Comparison of ENCODE assay signal across 8 cellular contexts in the genomic region with DNA sequence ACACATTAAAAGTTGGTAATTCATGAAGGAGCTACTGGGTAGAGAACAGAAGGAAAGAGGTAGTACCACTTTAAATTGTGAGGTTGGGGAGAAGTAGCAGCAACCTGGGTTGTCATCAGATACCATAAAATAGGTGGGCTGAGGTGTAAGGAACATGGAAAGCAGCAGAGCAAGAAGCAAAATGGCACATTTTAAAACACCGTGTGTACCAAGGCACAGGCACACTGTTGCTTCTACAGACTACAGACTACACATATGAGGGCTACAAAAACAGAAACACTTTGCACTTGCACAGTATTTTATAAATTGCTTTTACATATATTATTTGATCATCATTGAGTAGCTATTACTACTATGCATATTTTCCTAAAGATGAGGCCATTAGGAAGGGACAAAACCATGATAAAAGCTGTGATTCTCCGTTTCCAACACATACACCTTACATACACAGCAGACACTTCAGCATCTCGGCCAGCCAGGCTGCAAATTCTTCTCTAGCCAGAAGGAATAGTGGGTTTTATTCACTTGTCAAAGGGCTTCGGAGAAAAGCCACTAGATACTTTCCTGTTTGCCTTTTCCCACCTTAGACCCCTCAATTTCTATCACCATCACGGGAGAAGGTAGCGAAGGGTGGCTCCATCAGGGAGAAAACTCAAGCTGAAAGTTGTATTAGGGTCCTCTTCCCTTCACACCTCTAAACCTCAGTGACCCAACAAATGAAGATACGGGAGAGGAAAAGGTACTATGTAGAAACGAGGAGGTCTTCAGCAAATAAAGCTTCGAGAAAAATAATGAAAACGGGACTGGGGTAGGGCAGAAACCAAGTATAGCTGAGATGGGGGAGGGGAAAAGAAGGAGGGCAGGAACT. TPM values are rescaled to one million over a fixed set of nuclear protein-coding genes. Genes with fewer than 3 reads are reported as not detected.
A peak's percentile ranks its signal among the peaks of the same experiment; 100 is the strongest.
DNase-seq lines count a peak whose midpoint lies in the region; ATAC-seq, FAIRE-seq and TF ChIP-seq lines count a peak whose summit lies in the region.

No MANE protein-coding gene starts in this region.

- no peaks in the 10 kb centered on the region for H3K9me3 Mint-ChIP-seq in type B pancreatic cell

- H2AFZ ChIP-seq in HepG2 (ENCODE audit: low read length) = no peak overlapping the region

- TF ChIP-seq POLR2A in adrenal gland (IDR thresholded peaks at IDR 0.05) (no peak), HepG2 (IDR thresholded peaks at IDR 0.05; ENCODE audit: insufficient read depth in 1 of 2, low read depth in 2 of 2, low read length in 2 of 2) (no peak)

- CTCF ChIA-PET in HepG2 (lab: Yijun Ruan, JAX; ENCODE audit: low intra/inter-chr PET ratio, low total read pairs) = no interaction called here

- H3K27me3 Mint-ChIP-seq in type B pancreatic cell = peaks cover under 1% of the 10 kb centered on the region

- H3K27ac ChIP-seq in BLaER1 (peak overlapping the region; percentile 98), adrenal gland (peak overlapping the region in 4 of 5 donors; percentile 85 to 96 (median 96)), HepG2 (ENCODE audit: extremely low read length, insufficient read depth, low read length) (peak overlapping the region; percentile 96)

- WGBS in adrenal gland, 4 donors = 9 to 11% (median 10%) methylated on average over 10 of the region's 10 CpGs
- 13% methylated on average over 10 of the region's 10 CpGs for WGBS in HepG2 (ENCODE audit: low lambda C conversion rate)

- H3K27me3 ChIP-seq in BLaER1 (no peaks in the 10 kb centered on the region), adrenal gland (no peaks in the 10 kb centered on the region), HepG2 (ENCODE audit: control insufficient read depth in 1 of 2, insufficient read depth in 2 of 2, low read length in 2 of 2) (no peaks in the 10 kb centered on the region; a peak in 1 of 5 replicates)

- peaks cover 30% of the 10 kb centered on the region for H3K4me1 Mint-ChIP-seq in type B pancreatic cell (ENCODE audit: unreplicated experiment)

- H3K36me3 ChIP-seq in BLaER1 (peaks cover 34% of the 10 kb centered on the region), adrenal gland (replicated peaks in 1 of 2) (no peaks in the 10 kb centered on the region), HepG2 (replicated peaks in 1 of 2; ENCODE audit: control insufficient read depth in 1 of 2, insufficient read depth in 2 of 2, low read length in 2 of 2) (peaks cover 0 to 5% of the 10 kb centered on the region in 2 experiments; a peak in 3 of 5 replicates)

- POLR2A ChIA-PET in HepG2 (lab: Yijun Ruan, JAX) = interaction anchor here (0.5 to 10.5 kb wide), 7 partner anchors 9 to 206 kb away, joined by 3 to 108 read pairs (median 4); partner anchors contain the start of genes DNAJC14, ORMDL2, RAB5B and RDH5

- TSS peak; percentile 64 for BruUV-seq in HepG2 (replicated peaks; lab: Mats Ljungman, UMichigan)

- H3K27ac Mint-ChIP-seq in type B pancreatic cell = peak overlapping the region; percentile 100

- DNase-seq in adrenal gland (no peak), HepG2 (ENCODE audit: low spot score) (no peak), type B pancreatic cell (ENCODE audit: extremely low spot score, unreplicated experiment) (no peak), COLO829 (ENCODE audit: low spot score) (no peak)
- DNase-seq in stimulated activated CD4-positive, alpha-beta T cell treated with anti-CD3 and anti-CD28 coated beads, Interleukin-2, amount 100 ng/mL, for 24 hours = no peak

- peaks cover 11% of the 10 kb centered on the region for H3K36me3 Mint-ChIP-seq in type B pancreatic cell

- H3K4me1 ChIP-seq in BLaER1 = peaks cover 59% of the 10 kb centered on the region
- peaks cover 20 to 63% of the 10 kb centered on the region in 2 donors for H3K4me1 ChIP-seq in adrenal gland (replicated peaks in 1 of 2)
- H3K4me1 ChIP-seq in HepG2 (ENCODE audit: insufficient read depth, low read length) = peaks cover 57% of the 10 kb centered on the region

- intact Hi-C loops in adrenal gland (cut with DNase I) (no loop called here), HepG2 (cut with micrococcal nuclease; ENCODE audit: unreplicated experiment) (no loop called here)

- H3K4me2 ChIP-seq in BLaER1 (peak overlapping the region; percentile 95), HepG2 (ENCODE audit: low read depth, low read length) (peak overlapping the region; percentile 67)

- H3K4me3 Mint-ChIP-seq in type B pancreatic cell = peak overlapping the region; percentile 94

- in situ Hi-C loops in HepG2 (cut with HindIII; ENCODE audit: extremely low pct_ligation_motif_present, low pct_unique_long_range_greater_than_20kb) = loop anchor here (5.0 kb wide), 1 partner anchor 94 kb away; no protein-coding TSS in a partner anchor

- FAIRE-seq in HepG2 (lab: Jason Lieb, UNC) = no peak

- H3K4me3 ChIP-seq in BLaER1 (peak overlapping the region; percentile 96), adrenal gland (peak overlapping the region; percentile 82 to 98 (median 92)), HepG2 (replicated peaks in 1 of 3; ENCODE audit: insufficient read depth in 1 of 3, low read depth in 2 of 3, low read length in 3 of 3) (peak overlapping the region; percentile 72 to 90 (median 89))

- no peak for TF ChIP-seq RAD21 in HepG2 (CRISPR knock-in tag; IDR thresholded peaks at IDR 0.05)

- H3K9ac ChIP-seq in BLaER1 (peak overlapping the region; percentile 98), HepG2 (ENCODE audit: insufficient read depth, low read depth, low read length) (peak overlapping the region; percentile 96)

- peaks cover 61% of the 10 kb centered on the region for H3K79me2 ChIP-seq in HepG2 (ENCODE audit: insufficient read depth, low read length)

- peak; percentile 0 for ATAC-seq in HG02981 (IDR thresholded peaks at IDR 0.05; ENCODE audit: unreplicated experiment)
- ATAC-seq in HepG2 = no peak
- no peak for ATAC-seq in GM19351 (IDR thresholded peaks at IDR 0.05; ENCODE audit: unreplicated experiment)

- H3K9me3 ChIP-seq in BLaER1 (no peaks in the 10 kb centered on the region), adrenal gland (replicated peaks in 1 of 3) (no peaks in the 10 kb centered on the region), HepG2 (ENCODE audit: low read length) (no peaks in the 10 kb centered on the region)

- H4K20me1 ChIP-seq in BLaER1 (0 out of 2 replicates have a peak, but pooled peaks cover 7% of the 10 kb centered on the region), HepG2 (ENCODE audit: insufficient read depth, low read length) (peaks cover 15% of the 10 kb centered on the region)

- TF ChIP-seq CTCF in adrenal gland (IDR thresholded peaks at IDR 0.05) (no peak), HepG2 (CRISPR knock-in tag; IDR thresholded peaks at IDR 0.05) (no peak), type B pancreatic cell (conservative IDR thresholded peaks at IDR 0.05) (no peak)

- no peak for TF ChIP-seq EP300 in HepG2 (IDR thresholded peaks at IDR 0.05; ENCODE audit: low read depth in 2 of 2, low read length in 2 of 2)
- no peak for TF ChIP-seq EP300 in HepG2 (CRISPR knock-in tag; IDR thresholded peaks at IDR 0.05; ENCODE audit: borderline replicate concordance)

RNA-seq across cellular contexts. Expression of gene PYM1, which starts 1.6 kb away (rescaled TPM):
- total RNA-seq in adrenal gland (10 to 100 TPM; 32.1 to 49.5 (median 37.7) TPM), HepG2 (2016; rRNA removed; fragmentation: Illumina TruSeq; extraction: Trizol) (51.8 and 57.9 TPM in 2 replicates), type B pancreatic cell (ENCODE audit: low replicate concordance) (28.0 and 33.7 TPM in 2 replicates)
- polyA plus RNA-seq in adrenal gland (10 to 100 TPM; 48.3 to 59.1 (median 49.0) TPM), HepG2 (2011; rRNA removed) (40.7 and 44.0 TPM in 2 replicates)
- total RNA-seq in HepG2 (2016; cell fraction: cytosol; rRNA removed; fragmentation: Illumina TruSeq; extraction: Trizol; ENCODE audit: low read depth) = 37.7 and 39.0 TPM in 2 replicates
- total RNA-seq in HepG2 (2016; cell fraction: insoluble cytoplasmic fraction; rRNA removed; fragmentation: Illumina TruSeq; extraction: Trizol) = 54.4 and 54.6 TPM in 2 replicates
- total RNA-seq in HepG2 (2016; cell fraction: membrane; rRNA removed; fragmentation: Illumina TruSeq; extraction: Trizol) = 48.6 and 50.1 TPM in 2 replicates
- 23.2 and 28.5 TPM in 2 replicates for total RNA-seq in HepG2 (2016; cell fraction: nucleus; rRNA removed; fragmentation: Illumina TruSeq; extraction: Trizol)
- polyA plus RNA-seq in HepG2 (2011; cell fraction: cytosol; rRNA removed) = 44.1 and 48.8 TPM in 2 replicates
- polyA plus RNA-seq in HepG2 (2011; cell fraction: nucleus; rRNA removed) = 12.7 and 14.0 TPM in 2 replicates
- polyA plus RNA-seq in HepG2 (2012) = 24.5 and 31.8 TPM in 2 replicates
- 49.2 and 58.9 TPM in 2 replicates for polyA plus RNA-seq in HepG2 (2016; cell fraction: cytosol; fragmentation: Illumina TruSeq; extraction: Trizol; ENCODE audit: low read depth)
- polyA plus RNA-seq in HepG2 (2016; cell fraction: insoluble cytoplasmic fraction; fragmentation: Illumina TruSeq; extraction: Trizol; ENCODE audit: low read depth) = 68.4 and 73.8 TPM in 2 replicates
- polyA plus RNA-seq in HepG2 (2016; cell fraction: membrane; fragmentation: Illumina TruSeq; extraction: Trizol; ENCODE audit: low read depth) = 60.2 and 64.4 TPM in 2 replicates
- 42.0 and 47.6 TPM in 2 replicates for polyA plus RNA-seq in HepG2 (2016; cell fraction: nucleus; fragmentation: Illumina TruSeq; extraction: Trizol; ENCODE audit: insufficient read depth, low read depth)
- 21.7 and 25.5 TPM in 2 replicates for polyA minus RNA-seq in HepG2 (2011; rRNA and poly(A)+ RNA removed; ENCODE audit: low replicate concordance)
- 18.1 and 21.4 TPM in 2 replicates for polyA minus RNA-seq in HepG2 (2011; cell fraction: cytosol; rRNA and poly(A)+ RNA removed)
- polyA minus RNA-seq in HepG2 (2011; cell fraction: nucleus; rRNA and poly(A)+ RNA removed) = 22.1 and 30.7 TPM in 2 replicates

RNA-seq across cellular contexts. Expression of gene DGKA, which starts 4.9 kb away (rescaled TPM):
- 100 to 1,000 TPM in 1 of 8 donors, 10 to 100 TPM in 7; 16.0 to 116 (median 31.7) TPM for total RNA-seq in adrenal gland
- polyA plus RNA-seq in adrenal gland = 10 to 100 TPM; 21.1 to 99.8 (median 66.2) TPM
- 2.4 and 2.7 TPM in 2 replicates for total RNA-seq in HepG2 (2016; rRNA removed; fragmentation: Illumina TruSeq; extraction: Trizol)
- 1.1 and 1.9 TPM in 2 replicates for total RNA-seq in HepG2 (2016; cell fraction: cytosol; rRNA removed; fragmentation: Illumina TruSeq; extraction: Trizol; ENCODE audit: low read depth)
- total RNA-seq in HepG2 (2016; cell fraction: insoluble cytoplasmic fraction; rRNA removed; fragmentation: Illumina TruSeq; extraction: Trizol) = 2.7 and 2.9 TPM in 2 replicates
- total RNA-seq in HepG2 (2016; cell fraction: membrane; rRNA removed; fragmentation: Illumina TruSeq; extraction: Trizol) = 1.3 and 2.1 TPM in 2 replicates
- 3.6 and 4.1 TPM in 2 replicates for total RNA-seq in HepG2 (2016; cell fraction: nucleus; rRNA removed; fragmentation: Illumina TruSeq; extraction: Trizol)
- polyA plus RNA-seq in HepG2 (2011; rRNA removed) = 5.4 and 7.6 TPM in 2 replicates
- 4.6 and 23.7 TPM in 2 replicates for polyA plus RNA-seq in HepG2 (2011; cell fraction: cytosol; rRNA removed)
- polyA plus RNA-seq in HepG2 (2011; cell fraction: nucleus; rRNA removed) = 43.0 and 71.3 TPM in 2 replicates
- polyA plus RNA-seq in HepG2 (2012) = 8.8 and 12.1 TPM in 2 replicates
- 0.36 and 0.54 TPM in 2 replicates for polyA plus RNA-seq in HepG2 (2016; cell fraction: cytosol; fragmentation: Illumina TruSeq; extraction: Trizol; ENCODE audit: low read depth)
- polyA plus RNA-seq in HepG2 (2016; cell fraction: insoluble cytoplasmic fraction; fragmentation: Illumina TruSeq; extraction: Trizol; ENCODE audit: low read depth) = 3.2 and 5.2 TPM in 2 replicates
- 0.80 and 1.6 TPM in 2 replicates for polyA plus RNA-seq in HepG2 (2016; cell fraction: membrane; fragmentation: Illumina TruSeq; extraction: Trizol; ENCODE audit: low read depth)
- 6.1 and 11.3 TPM in 2 replicates for polyA plus RNA-seq in HepG2 (2016; cell fraction: nucleus; fragmentation: Illumina TruSeq; extraction: Trizol; ENCODE audit: insufficient read depth, low read depth)
- 6.8 and 8.5 TPM in 2 replicates for polyA minus RNA-seq in HepG2 (2011; rRNA and poly(A)+ RNA removed; ENCODE audit: low replicate concordance)
- 3.0 and 5.1 TPM in 2 replicates for polyA minus RNA-seq in HepG2 (2011; cell fraction: cytosol; rRNA and poly(A)+ RNA removed)
- polyA minus RNA-seq in HepG2 (2011; cell fraction: nucleus; rRNA and poly(A)+ RNA removed) = 14.8 and 18.0 TPM in 2 replicates
- total RNA-seq in type B pancreatic cell (ENCODE audit: low replicate concordance) = 28.6 and 46.6 TPM in 2 replicates

RNA-seq across cellular contexts. Expression of gene PMEL, which starts 39.7 kb away (rescaled TPM):
- total RNA-seq in adrenal gland (1 to 10 TPM in 5 of 8 donors, under 1 TPM in 2, not detected in 1; 0.35 to 3.8 (median 1.3) TPM), HepG2 (2016; rRNA removed; fragmentation: Illumina TruSeq; extraction: Trizol) (0.35 and 0.49 TPM in 2 replicates), type B pancreatic cell (ENCODE audit: low replicate concordance) (1.4 and 136 TPM in 2 replicates)
- polyA plus RNA-seq in adrenal gland (1 to 10 TPM in 2 of 3 donors, under 1 TPM in 1; 0.77 to 1.5 (median 1.0) TPM), HepG2 (2011; rRNA removed) (3.3 and 3.4 TPM in 2 replicates)
- total RNA-seq in HepG2 (2016; cell fraction: cytosol; rRNA removed; fragmentation: Illumina TruSeq; extraction: Trizol; ENCODE audit: low read depth) = 0.18 and 0.20 TPM in 2 replicates
- 0.59 and 0.76 TPM in 2 replicates for total RNA-seq in HepG2 (2016; cell fraction: insoluble cytoplasmic fraction; rRNA removed; fragmentation: Illumina TruSeq; extraction: Trizol)
- total RNA-seq in HepG2 (2016; cell fraction: membrane; rRNA removed; fragmentation: Illumina TruSeq; extraction: Trizol) = 0.22 and 0.55 TPM in 2 replicates
- 0.71 and 0.91 TPM in 2 replicates for total RNA-seq in HepG2 (2016; cell fraction: nucleus; rRNA removed; fragmentation: Illumina TruSeq; extraction: Trizol)
- polyA plus RNA-seq in HepG2 (2011; cell fraction: cytosol; rRNA removed) = 1.9 and 3.0 TPM in 2 replicates
- 4.7 and 4.8 TPM in 2 replicates for polyA plus RNA-seq in HepG2 (2011; cell fraction: nucleus; rRNA removed)
- polyA plus RNA-seq in HepG2 (2012) = 1.3 and 1.5 TPM in 2 replicates
- 0.27 TPM in 1 of 2 replicates, not detected in the other for polyA plus RNA-seq in HepG2 (2016; cell fraction: cytosol; fragmentation: Illumina TruSeq; extraction: Trizol; ENCODE audit: low read depth)
- 0.81 TPM in 1 of 2 replicates, not detected in the other for polyA plus RNA-seq in HepG2 (2016; cell fraction: insoluble cytoplasmic fraction; fragmentation: Illumina TruSeq; extraction: Trizol; ENCODE audit: low read depth)
- 0.14 and 0.40 TPM in 2 replicates for polyA plus RNA-seq in HepG2 (2016; cell fraction: membrane; fragmentation: Illumina TruSeq; extraction: Trizol; ENCODE audit: low read depth)
- 1.4 TPM in 2 replicates for polyA plus RNA-seq in HepG2 (2016; cell fraction: nucleus; fragmentation: Illumina TruSeq; extraction: Trizol; ENCODE audit: insufficient read depth, low read depth)
- 1.8 and 3.6 TPM in 2 replicates for polyA minus RNA-seq in HepG2 (2011; rRNA and poly(A)+ RNA removed; ENCODE audit: low replicate concordance)
- polyA minus RNA-seq in HepG2 (2011; cell fraction: cytosol; rRNA and poly(A)+ RNA removed) = 0.62 TPM in 1 of 2 replicates, not detected in the other
- 1.2 and 2.9 TPM in 2 replicates for polyA minus RNA-seq in HepG2 (2011; cell fraction: nucleus; rRNA and poly(A)+ RNA removed)

RNA-seq across cellular contexts. Expression of gene CDK2, which starts 40.5 kb away (rescaled TPM):
- total RNA-seq in adrenal gland (10 to 100 TPM in 7 of 8 donors, 1 to 10 TPM in 1; 6.3 to 22.8 (median 18.4) TPM), HepG2 (2016; rRNA removed; fragmentation: Illumina TruSeq; extraction: Trizol) (47.5 and 52.0 TPM in 2 replicates), type B pancreatic cell (ENCODE audit: low replicate concordance) (52.8 and 82.8 TPM in 2 replicates)
- polyA plus RNA-seq in adrenal gland (10 to 100 TPM in 1 of 3 donors, 1 to 10 TPM in 2; 6.0 to 16.5 (median 9.2) TPM), HepG2 (2011; rRNA removed) (42.0 and 52.6 TPM in 2 replicates)
- total RNA-seq in HepG2 (2016; cell fraction: cytosol; rRNA removed; fragmentation: Illumina TruSeq; extraction: Trizol; ENCODE audit: low read depth) = 8.1 TPM in 2 replicates
- total RNA-seq in HepG2 (2016; cell fraction: insoluble cytoplasmic fraction; rRNA removed; fragmentation: Illumina TruSeq; extraction: Trizol) = 46.4 and 50.0 TPM in 2 replicates
- 17.5 and 18.3 TPM in 2 replicates for total RNA-seq in HepG2 (2016; cell fraction: membrane; rRNA removed; fragmentation: Illumina TruSeq; extraction: Trizol)
- 26.0 and 34.2 TPM in 2 replicates for total RNA-seq in HepG2 (2016; cell fraction: nucleus; rRNA removed; fragmentation: Illumina TruSeq; extraction: Trizol)
- polyA plus RNA-seq in HepG2 (2011; cell fraction: cytosol; rRNA removed) = 16.9 and 23.3 TPM in 2 replicates
- 32.7 and 37.9 TPM in 2 replicates for polyA plus RNA-seq in HepG2 (2011; cell fraction: nucleus; rRNA removed)
- polyA plus RNA-seq in HepG2 (2012) = 19.5 and 20.6 TPM in 2 replicates
- polyA plus RNA-seq in HepG2 (2016; cell fraction: cytosol; fragmentation: Illumina TruSeq; extraction: Trizol; ENCODE audit: low read depth) = 3.1 and 3.6 TPM in 2 replicates
- polyA plus RNA-seq in HepG2 (2016; cell fraction: insoluble cytoplasmic fraction; fragmentation: Illumina TruSeq; extraction: Trizol; ENCODE audit: low read depth) = 60.6 and 64.8 TPM in 2 replicates
- polyA plus RNA-seq in HepG2 (2016; cell fraction: membrane; fragmentation: Illumina TruSeq; extraction: Trizol; ENCODE audit: low read depth) = 8.3 and 9.6 TPM in 2 replicates
- polyA plus RNA-seq in HepG2 (2016; cell fraction: nucleus; fragmentation: Illumina TruSeq; extraction: Trizol; ENCODE audit: insufficient read depth, low read depth) = 51.4 and 59.6 TPM in 2 replicates
- polyA minus RNA-seq in HepG2 (2011; rRNA and poly(A)+ RNA removed; ENCODE audit: low replicate concordance) = 50.1 and 366 TPM in 2 replicates
- 18.1 and 20.2 TPM in 2 replicates for polyA minus RNA-seq in HepG2 (2011; cell fraction: cytosol; rRNA and poly(A)+ RNA removed)
- 11.6 and 12.1 TPM in 2 replicates for polyA minus RNA-seq in HepG2 (2011; cell fraction: nucleus; rRNA and poly(A)+ RNA removed)

RNA-seq across cellular contexts. Expression of gene RAB5B, which starts 47.8 kb away (rescaled TPM):
- total RNA-seq in adrenal gland (100 to 1,000 TPM in 5 of 8 donors, 10 to 100 TPM in 3; 77.6 to 134 (median 112) TPM), HepG2 (2016; rRNA removed; fragmentation: Illumina TruSeq; extraction: Trizol) (26.0 and 33.1 TPM in 2 replicates), type B pancreatic cell (ENCODE audit: low replicate concordance) (105 and 131 TPM in 2 replicates)
- polyA plus RNA-seq in adrenal gland (100 to 1,000 TPM in 1 of 3 donors, 10 to 100 TPM in 2; 34.4 to 137 (median 43.6) TPM), HepG2 (2011; rRNA removed) (68.3 and 70.4 TPM in 2 replicates)
- 8.6 and 11.8 TPM in 2 replicates for total RNA-seq in HepG2 (2016; cell fraction: cytosol; rRNA removed; fragmentation: Illumina TruSeq; extraction: Trizol; ENCODE audit: low read depth)
- 24.6 and 33.6 TPM in 2 replicates for total RNA-seq in HepG2 (2016; cell fraction: insoluble cytoplasmic fraction; rRNA removed; fragmentation: Illumina TruSeq; extraction: Trizol)
- 22.2 and 23.2 TPM in 2 replicates for total RNA-seq in HepG2 (2016; cell fraction: membrane; rRNA removed; fragmentation: Illumina TruSeq; extraction: Trizol)
- 22.8 and 23.5 TPM in 2 replicates for total RNA-seq in HepG2 (2016; cell fraction: nucleus; rRNA removed; fragmentation: Illumina TruSeq; extraction: Trizol)
- polyA plus RNA-seq in HepG2 (2011; cell fraction: cytosol; rRNA removed) = 43.7 and 67.1 TPM in 2 replicates
- polyA plus RNA-seq in HepG2 (2011; cell fraction: nucleus; rRNA removed) = 32.6 and 46.3 TPM in 2 replicates
- 39.1 and 42.4 TPM in 2 replicates for polyA plus RNA-seq in HepG2 (2012)
- polyA plus RNA-seq in HepG2 (2016; cell fraction: cytosol; fragmentation: Illumina TruSeq; extraction: Trizol; ENCODE audit: low read depth) = 5.6 and 5.9 TPM in 2 replicates
- 45.3 and 46.9 TPM in 2 replicates for polyA plus RNA-seq in HepG2 (2016; cell fraction: insoluble cytoplasmic fraction; fragmentation: Illumina TruSeq; extraction: Trizol; ENCODE audit: low read depth)
- 22.1 and 22.3 TPM in 2 replicates for polyA plus RNA-seq in HepG2 (2016; cell fraction: membrane; fragmentation: Illumina TruSeq; extraction: Trizol; ENCODE audit: low read depth)
- 45.7 and 46.4 TPM in 2 replicates for polyA plus RNA-seq in HepG2 (2016; cell fraction: nucleus; fragmentation: Illumina TruSeq; extraction: Trizol; ENCODE audit: insufficient read depth, low read depth)
- 52.5 and 108 TPM in 2 replicates for polyA minus RNA-seq in HepG2 (2011; rRNA and poly(A)+ RNA removed; ENCODE audit: low replicate concordance)
- polyA minus RNA-seq in HepG2 (2011; cell fraction: cytosol; rRNA and poly(A)+ RNA removed) = 28.2 and 48.5 TPM in 2 replicates
- 32.7 and 43.8 TPM in 2 replicates for polyA minus RNA-seq in HepG2 (2011; cell fraction: nucleus; rRNA and poly(A)+ RNA removed)
